ENCODE assay signal across 8 cellular contexts in genomic region chr1:36384542-36385409, GRCh38. TPM values are rescaled to one million over a fixed set of nuclear protein-coding genes. Genes with fewer than 3 reads are reported as not detected.
DNase-seq lines count a peak whose midpoint lies in the region; FAIRE-seq and TF ChIP-seq lines count a peak whose summit lies in the region.

No MANE protein-coding gene starts in this region.

- H3K27ac Mint-ChIP-seq in neural progenitor cell = peak overlapping the region; percentile 47

- H3K4me1 Mint-ChIP-seq in neural progenitor cell = peaks cover 43% of the 10 kb centered on the region

- H3K36me3 Mint-ChIP-seq in neural progenitor cell = peaks cover 2% of the 10 kb centered on the region

- H3K27me3 ChIP-seq in H7 (ENCODE audit: control insufficient read depth, insufficient read depth, low read length) (no peaks in the 10 kb centered on the region), neural progenitor cell (no peaks in the 10 kb centered on the region)

- peak overlapping the region; percentile 94 for H3K4me3 Mint-ChIP-seq in neural progenitor cell

- peaks cover 27% of the 10 kb centered on the region for H3K4me1 ChIP-seq in neural progenitor cell

- peak overlapping the region; percentile 81 for H2AFZ ChIP-seq in neural progenitor cell (replicated peaks)

- peaks cover 4% of the 10 kb centered on the region for H3K27me3 Mint-ChIP-seq in neural progenitor cell (ENCODE audit: insufficient read depth, low read depth)

- no peaks in the 10 kb centered on the region for H3K9me3 Mint-ChIP-seq in neural progenitor cell

- peak overlapping the region; percentile 66 for H3K9ac ChIP-seq in neural progenitor cell

- DNase-seq in AG10803 (ENCODE audit: low read depth) (peak; percentile 12), H7 (peak; percentile 66), NCI-H82 treated with DMSO at 0.1 percent for 48 hours (lab: John Stamatoyannopoulos, UW; ENCODE audit: unreplicated experiment) (peak; percentile 44), foreskin melanocyte (peak; percentile 66), neural progenitor cell (ENCODE audit: low spot score) (peak; percentile 69), D721Med (ENCODE audit: insufficient read length, low spot score) (no peak), NCI-H1048 (lab: John Stamatoyannopoulos, UW) (no peak)
- DNase-seq in activated effector memory CD4-positive, alpha-beta T cell treated with anti-CD3 and anti-CD28 coated beads, Interleukin-2, amount 50 U/mL, for 16 hours = peak; percentile 81

- no peak for FAIRE-seq in D721Med (lab: Jason Lieb, UNC)

- peaks cover 56% of the 10 kb centered on the region for H3K79me2 ChIP-seq in neural progenitor cell (ENCODE audit: low read depth)

- H3K9me3 ChIP-seq in neural progenitor cell (ENCODE audit: low read depth) = no peaks in the 10 kb centered on the region

- H3K27ac ChIP-seq in neural progenitor cell = peak overlapping the region; percentile 61

- H3K36me3 ChIP-seq in H7 (replicated peaks; ENCODE audit: control insufficient read depth, insufficient read depth, low read length) = peaks cover under 1% of the 10 kb centered on the region
- H3K36me3 ChIP-seq in neural progenitor cell = no peaks in the 10 kb centered on the region

- H4K20me1 ChIP-seq in neural progenitor cell (ENCODE audit: low read depth) = peaks cover 43% of the 10 kb centered on the region

- TF ChIP-seq CTCF in AG10803 (conservative IDR thresholded peaks at IDR 0.05; ENCODE audit: low read length) = no peak
- TF ChIP-seq CTCF in neural progenitor cell (IDR thresholded peaks at IDR 0.05) = no peak
- no peak for TF ChIP-seq CTCF in D721Med (IDR thresholded peaks at IDR 0.05; ENCODE audit: insufficient read depth, missing control alignments)

- H3K4me2 ChIP-seq in neural progenitor cell = peak overlapping the region; percentile 99

- H3F3A ChIP-seq in neural progenitor cell (ENCODE audit: low read depth) = peaks cover 39% of the 10 kb centered on the region

- H3K4me3 ChIP-seq in AG10803 (ENCODE audit: low read length) (peak overlapping the region; percentile 75), H7 (ENCODE audit: insufficient read depth, low read depth, low read length) (peak overlapping the region; percentile 88), neural progenitor cell (peak overlapping the region; percentile 92)

RNA-seq across cellular contexts. Expression of gene STK40, which starts 0.9 kb away (rescaled TPM):
- total RNA-seq in H7 (2014; rRNA removed; shearing (Covaris generic)) = 25.0 and 25.6 TPM in 2 replicates
- total RNA-seq in neural progenitor cell (ENCODE audit: low replicate concordance) = 5.3 and 14.7 TPM in 2 replicates

RNA-seq across cellular contexts. Expression of gene LSM10, which starts 12.9 kb away (rescaled TPM):
- total RNA-seq in H7 (2014; rRNA removed; shearing (Covaris generic)) = 14.4 and 14.5 TPM in 2 replicates
- total RNA-seq in neural progenitor cell (ENCODE audit: low replicate concordance) = 8.6 and 10.2 TPM in 2 replicates

Comparison
In these comparisons a context has a peak if more than half of its experiments do, and no peak if none do; other contexts are left out.
1. DNase-seq: peak in AG10803 (single experiment), H7 (single experiment), NCI-H82 treated with DMSO at 0.1 percent for 48 hours (single experiment), activated effector memory CD4-positive, alpha-beta T cell treated with anti-CD3 and anti-CD28 coated beads, Interleukin-2, amount 50 U/mL, for 16 hours (single experiment), foreskin melanocyte (single experiment) and neural progenitor cell (single experiment); none in D721Med (single experiment) and NCI-H1048 (single experiment).
2. Peak in every context shown above with its lines, with median percentiles within 50 percentile points of each other: H3K4me3 ChIP-seq.